In the genomic region with DNA sequence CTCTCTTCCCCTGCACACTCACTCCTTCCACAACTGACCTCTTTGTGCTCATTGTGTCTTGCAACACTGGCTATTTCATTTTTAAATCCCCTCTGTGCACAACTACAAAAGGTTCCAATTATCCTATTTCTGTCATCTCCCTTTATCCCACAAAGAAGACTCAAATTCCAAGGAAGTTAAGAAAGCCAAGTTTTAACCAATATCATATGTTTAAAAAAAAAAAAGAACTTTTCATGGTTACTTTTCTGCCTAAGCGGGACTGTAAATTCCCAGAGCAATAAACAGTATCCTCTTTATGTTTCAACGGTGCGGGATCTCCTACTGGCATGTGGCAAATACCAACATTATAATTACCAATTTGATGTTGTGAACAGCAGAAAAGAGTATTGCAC, we compare ENCODE assay signal across 15 cellular contexts.
DNase-seq lines count a peak whose midpoint lies in the region; ATAC-seq and TF ChIP-seq lines count a peak whose summit lies in the region.
"Had no signal": no experiment of that assay in that cellular context is flagged by ENCODE, and none has a peak within 500 bp of the region (broad histone marks: within the 10 kb centered on the region; RNA-seq: fewer than 3 reads in every experiment).

No MANE protein-coding gene starts in this region.

- intact Hi-C loops in left colon (cut with DNase I, micrococcal nuclease) = no loop called here

- no peaks in the 10 kb centered on the region for H3K9me3 Mint-ChIP-seq in activated naive CD4-positive, alpha-beta T cell treated with anti-CD3 and anti-CD28 coated beads, Interleukin-2, amount 50 U/mL, for 24 hours
- H3K9me3 Mint-ChIP-seq in type B pancreatic cell = no peaks in the 10 kb centered on the region

- H3K27me3 ChIP-seq in MG63 = no peaks in the 10 kb centered on the region
- H3K27me3 ChIP-seq: sigmoid colon had no signal

- DNase-seq in activated naive CD4-positive, alpha-beta T cell treated with anti-CD3 and anti-CD28 coated beads, Interleukin-2, amount 50 U/mL, for 16 hours = no peak
- DNase-seq in left colon (no peak), type B pancreatic cell (ENCODE audit: extremely low spot score, unreplicated experiment) (no peak), MG63 (no peak), GDM1 (lab: John Stamatoyannopoulos, UW) (no peak)
- DNase-seq: activated T-cell treated with anti-CD3 and anti-CD28 coated beads for 4 hours, NCI-H1048, NCI-H510A, RPMI8226, sigmoid colon, trophoblast cell had no signal

- no peak overlapping the region for H3K4me3 Mint-ChIP-seq in activated naive CD4-positive, alpha-beta T cell treated with anti-CD3 and anti-CD28 coated beads, Interleukin-2, amount 50 U/mL, for 24 hours
- no peak overlapping the region for H3K4me3 Mint-ChIP-seq in type B pancreatic cell

- H3K27ac Mint-ChIP-seq in activated naive CD4-positive, alpha-beta T cell treated with anti-CD3 and anti-CD28 coated beads, Interleukin-2, amount 50 U/mL, for 24 hours = peak overlapping the region; percentile 65
- peak overlapping the region; percentile 2 for H3K27ac Mint-ChIP-seq in type B pancreatic cell

- ATAC-seq in left colon (peak; percentile 5), HG02981 (IDR thresholded peaks at IDR 0.05; ENCODE audit: unreplicated experiment) (no peak)

- no peaks in the 10 kb centered on the region for H3K36me3 ChIP-seq in MG63
- H3K36me3 ChIP-seq: cardiac muscle cell, sigmoid colon had no signal

- H3K4me3 ChIP-seq in MG63 = no peak overlapping the region
- H3K4me3 ChIP-seq: cardiac muscle cell, sigmoid colon had no signal

- H3K9me3 ChIP-seq in MG63 = no peaks in the 10 kb centered on the region
- H3K9me3 ChIP-seq: sigmoid colon had no signal

- no peak for TF ChIP-seq CTCF in VCaP (conservative IDR thresholded peaks at IDR 0.05)
- no peak for TF ChIP-seq CTCF in type B pancreatic cell (conservative IDR thresholded peaks at IDR 0.05)

- peak overlapping the region; percentile 14; the same call in 1 of the 2 replicates for H3K27ac ChIP-seq in VCaP
- H3K27ac ChIP-seq: cardiac muscle cell, sigmoid colon had no signal

- no peaks in the 10 kb centered on the region for H3K27me3 Mint-ChIP-seq in activated naive CD4-positive, alpha-beta T cell treated with anti-CD3 and anti-CD28 coated beads, Interleukin-2, amount 50 U/mL, for 24 hours
- peaks cover 3% of the 10 kb centered on the region for H3K27me3 Mint-ChIP-seq in type B pancreatic cell

- H3K36me3 Mint-ChIP-seq in activated naive CD4-positive, alpha-beta T cell treated with anti-CD3 and anti-CD28 coated beads, Interleukin-2, amount 50 U/mL, for 24 hours = peaks cover 19% of the 10 kb centered on the region
- no peaks in the 10 kb centered on the region for H3K36me3 Mint-ChIP-seq in type B pancreatic cell

- H3K4me1 Mint-ChIP-seq in activated naive CD4-positive, alpha-beta T cell treated with anti-CD3 and anti-CD28 coated beads, Interleukin-2, amount 50 U/mL, for 24 hours = peaks cover 90% of the 10 kb centered on the region
- peaks cover 21% of the 10 kb centered on the region for H3K4me1 Mint-ChIP-seq in type B pancreatic cell (ENCODE audit: unreplicated experiment)
